ENCODE assay signal across 22 cellular contexts in genomic region chr6:35443341-35444030, GRCh38. TPM values are rescaled to one million over a fixed set of nuclear protein-coding genes. Genes with fewer than 3 reads are reported as not detected.
DNase-seq lines count a peak whose midpoint lies in the region; ATAC-seq, FAIRE-seq and TF ChIP-seq lines count a peak whose summit lies in the region.
"Had no signal": no experiment of that assay in that cellular context is flagged by ENCODE, and none has a peak within 500 bp of the region (broad histone marks: within the 10 kb centered on the region; RNA-seq: fewer than 3 reads in every experiment).

No MANE protein-coding gene starts in this region.

- H3K27me3 ChIP-seq in breast epithelium = no peaks in the 10 kb centered on the region
- no peaks in the 10 kb centered on the region for H3K27me3 ChIP-seq in PC-3 (ENCODE audit: low read length)

- no peak overlapping the region for H3K4me3 ChIP-seq in breast epithelium
- no peak overlapping the region for H3K4me3 ChIP-seq in PC-3 (ENCODE audit: low read length)
- H3K4me3 ChIP-seq: A549, GM23248 had no signal

- no peaks in the 10 kb centered on the region for H3K4me1 Mint-ChIP-seq in MCF 10A (ENCODE audit: insufficient read depth, unreplicated experiment)

- no peaks in the 10 kb centered on the region for H3K27me3 Mint-ChIP-seq in MCF 10A (ENCODE audit: insufficient read depth, unreplicated experiment)
- H3K27me3 Mint-ChIP-seq: T-cell had no signal

- no peak for FAIRE-seq in RCC 7860 (lab: Jason Lieb, UNC)
- FAIRE-seq: A549, GM12891, GM18507 had no signal

- no peak overlapping the region for H3K4me3 Mint-ChIP-seq in MCF 10A (ENCODE audit: unreplicated experiment)
- H3K4me3 Mint-ChIP-seq: T-cell had no signal

- no peak for TF ChIP-seq POLR2A in breast epithelium (IDR thresholded peaks at IDR 0.05)

- no peaks in the 10 kb centered on the region for H4K20me1 ChIP-seq in PC-3 (ENCODE audit: low read length)

- H3K27ac ChIP-seq in breast epithelium (no peak overlapping the region), PC-3 (ENCODE audit: low read length) (no peak overlapping the region)
- H3K27ac ChIP-seq: A549, GM23248 had no signal

- H3K9ac ChIP-seq in PC-3 (ENCODE audit: low read length) = no peak overlapping the region
- H3K9ac ChIP-seq: GM23248, SK-N-SH had no signal

- BruUV-seq in MCF 10A (replicated peaks; lab: Mats Ljungman, UMichigan) (no TSS peak), PC-3 (replicated peaks; lab: Mats Ljungman, UMichigan) (no TSS peak)

- no peak overlapping the region for H3K4me2 ChIP-seq in PC-3 (ENCODE audit: low read length)
- H3K4me2 ChIP-seq: A549, SK-N-SH had no signal

- no peaks in the 10 kb centered on the region for H3K9me2 ChIP-seq in PC-3 (replicated peaks; ENCODE audit: low read length)
- H3K9me2 ChIP-seq: SK-N-SH had no signal

- CTCF ChIA-PET in MCF 10A (lab: Yijun Ruan, JAX) = interaction anchor here (1.4 to 2.4 kb wide), 2 partner anchors 101 to 147 kb away, joined by 3 to 12 read pairs; partner anchors contain the start of gene PPARD
- CTCF ChIA-PET in PC-3 (lab: Charles Lee) = no interaction called here

- no peak for TF ChIP-seq CTCF in MCF 10A (IDR thresholded peaks at IDR 0.05; ENCODE audit: unreplicated experiment)
- no peak for TF ChIP-seq CTCF in breast epithelium (IDR thresholded peaks at IDR 0.05)
- no peak for TF ChIP-seq CTCF in PC-3 (conservative IDR thresholded peaks at IDR 0.05; ENCODE audit: low read depth, low read length)

- H3K36me3 ChIP-seq in breast epithelium (no peaks in the 10 kb centered on the region), PC-3 (ENCODE audit: low read depth, low read length) (no peaks in the 10 kb centered on the region)

- no peaks in the 10 kb centered on the region for H3F3A ChIP-seq in PC-3 (ENCODE audit: low read length, unreplicated experiment)

- peak; percentile 33 for DNase-seq in MCF 10A (ENCODE audit: unreplicated experiment)
- DNase-seq in breast epithelium (ENCODE audit: low spot score in 2 of 2) = no peak
- peak; percentile 11 for DNase-seq in RCC 7860 (ENCODE audit: low spot score)
- no peak for DNase-seq in PC-3
- no peak for DNase-seq in stimulated activated CD4-positive, alpha-beta T cell treated with anti-CD3 and anti-CD28 coated beads, Interleukin-4, amount 100 ng/mL, for 4 hours
- DNase-seq: C1 segment of cervical spinal cord, GF-D8, GM23248, NCI-H187 treated with DMSO at 0.1 percent for 48 hours, NCI-H2171, NCI-H446 treated with DMSO at 0.1 percent for 48 hours, NCI-H82, Right ventricle myocardium superior, SK-N-SH, T-cell had no signal

- H3K36me3 Mint-ChIP-seq in MCF 10A (ENCODE audit: insufficient read depth, unreplicated experiment) = no peaks in the 10 kb centered on the region
- H3K36me3 Mint-ChIP-seq: T-cell had no signal

- intact Hi-C loops in MCF 10A (cut with micrococcal nuclease) = no loop called here
- intact Hi-C loops in breast epithelium (cut with DNase I; ENCODE audit: low total_unique reads) = no loop called here
- intact Hi-C loops in PC-3 (cut with micrococcal nuclease) = no loop called here

- H2AFZ ChIP-seq in PC-3 (ENCODE audit: low read length) = no peak overlapping the region
- H2AFZ ChIP-seq: GM23248 had no signal

- H3K9me3 Mint-ChIP-seq in MCF 10A (ENCODE audit: unreplicated experiment) = no peaks in the 10 kb centered on the region
- H3K9me3 Mint-ChIP-seq: T-cell had no signal

- H3K79me2 ChIP-seq in PC-3 (ENCODE audit: low read length) = no peaks in the 10 kb centered on the region

- H3K4me1 ChIP-seq in breast epithelium (no peaks in the 10 kb centered on the region), PC-3 (ENCODE audit: insufficient read depth, low read length) (no peaks in the 10 kb centered on the region)
- H3K4me1 ChIP-seq: A549 had no signal

- H3K27ac Mint-ChIP-seq in MCF 10A (ENCODE audit: low read depth, unreplicated experiment) = no peak overlapping the region
- H3K27ac Mint-ChIP-seq: T-cell had no signal

- POLR2A ChIA-PET in MCF 10A (lab: Yijun Ruan, JAX) (interaction anchor here (1.2 to 1.5 kb wide), 2 partner anchors 11 to 102 kb away, joined by 3 read pairs; no protein-coding TSS in a partner anchor), PC-3 (lab: Charles Lee; ENCODE audit: unreplicated experiment) (no interaction called here)

- ATAC-seq in esophagus mucosa (peak; percentile 51), HG02763 (IDR thresholded peaks at IDR 0.05; ENCODE audit: unreplicated experiment) (no peak), PC-3 (no peak), GM21381 (IDR thresholded peaks at IDR 0.05; ENCODE audit: unreplicated experiment) (no peak)
- ATAC-seq: A549, Panc1, T-cell had no signal

- H3K9me3 ChIP-seq in breast epithelium (no peaks in the 10 kb centered on the region), PC-3 (ENCODE audit: low read length) (no peaks in the 10 kb centered on the region)
- H3K9me3 ChIP-seq: A549, SK-N-SH had no signal

RNA-seq across cellular contexts. Expression of gene FANCE, which starts 8.7 kb away (rescaled TPM):
- total RNA-seq in MCF 10A (2022) (12.3 and 13.3 TPM in 2 replicates), breast epithelium (10 to 100 TPM in 2 of 3 donors, 1 to 10 TPM in 1; 9.7 to 12.6 (median 10.8) TPM), esophagus mucosa (10.4 TPM), PC-3 (2014; rRNA removed) (13.8 and 18.6 TPM in 2 replicates)

RNA-seq across cellular contexts. Expression of gene RPL10A, which starts 24.7 kb away (rescaled TPM):
- total RNA-seq in MCF 10A (2022) (2,403 and 2,457 TPM in 2 replicates), breast epithelium (1,000 to 10,000 TPM; 1,177 to 2,549 (median 2,082) TPM), esophagus mucosa (1,723 TPM), PC-3 (2014; rRNA removed) (1,114 and 1,509 TPM in 2 replicates)

RNA-seq across cellular contexts. Expression of gene TEAD3, which starts 53.4 kb away (rescaled TPM):
- 11.1 and 13.3 TPM in 2 replicates for total RNA-seq in MCF 10A (2022)
- total RNA-seq in breast epithelium = 10 to 100 TPM in 2 of 3 donors, 1 to 10 TPM in 1; 5.6 to 28.2 (median 26.2) TPM
- total RNA-seq in esophagus mucosa = 21.7 TPM
- total RNA-seq in PC-3 (2014; rRNA removed) = 9.2 and 15.4 TPM in 2 replicates

Comparison
In these comparisons a context has a peak if more than half of its experiments do, and no peak if none do; other contexts are left out.
1. DNase-seq: peak in MCF 10A (single experiment) and RCC 7860 (single experiment); none in breast epithelium (0 of 2), PC-3 (single experiment) and stimulated activated CD4-positive, alpha-beta T cell treated with anti-CD3 and anti-CD28 coated beads, Interleukin-4, amount 100 ng/mL, for 4 hours (0 of 2).